Comparison of ENCODE assay signal across 14 cellular contexts in genomic region chr7:25495342-25495855, GRCh38.
DNase-seq lines count a peak whose midpoint lies in the region; FAIRE-seq and TF ChIP-seq lines count a peak whose summit lies in the region.
"Had no signal": no experiment of that assay in that cellular context is flagged by ENCODE, and none has a peak within 500 bp of the region (broad histone marks: within the 10 kb centered on the region; RNA-seq: fewer than 3 reads in every experiment).

No MANE protein-coding gene starts in this region.

- H4K91ac ChIP-seq in neuronal stem cell (ENCODE audit: low read depth, low read length, poor library complexity), result no peak overlapping the region

- H2AK5ac ChIP-seq in neuronal stem cell (ENCODE audit: low read depth, low read length), result no peak overlapping the region

- no peak overlapping the region for H3K9ac ChIP-seq in neuronal stem cell (ENCODE audit: low read depth, low read length, poor library complexity)

- peak overlapping the region; percentile 54 for H3K27ac ChIP-seq in cingulate gyrus (ENCODE audit: low read depth, low read length)
- no peak overlapping the region for H3K27ac ChIP-seq in neuronal stem cell (replicated peaks; ENCODE audit: low read length)
- peak overlapping the region in 2 of 4 donors; percentile 40 to 42 for H3K27ac ChIP-seq in transverse colon
- peak overlapping the region in 1 of 2 donors; percentile 27 for H3K27ac ChIP-seq in small intestine (ENCODE audit: low read depth in 1 of 2, low read length in 1 of 2)

- intact Hi-C loops in transverse colon (cut with DNase I; ENCODE audit: low total_unique reads), result no loop called here

- H3K23ac ChIP-seq in neuronal stem cell (ENCODE audit: low read depth, low read length, poor library complexity), result no peak overlapping the region

- TF ChIP-seq POLR2A in transverse colon (IDR thresholded peaks at IDR 0.05), result no peak

- no peak overlapping the region for H4K8ac ChIP-seq in neuronal stem cell (ENCODE audit: low read depth, low read length)

- no peak overlapping the region for H3K18ac ChIP-seq in neuronal stem cell (ENCODE audit: low read length)

- H3K4me2 ChIP-seq in neuronal stem cell (ENCODE audit: insufficient read depth, low read length, poor library complexity, severe bottlenecking), result no peak overlapping the region

- H3K4me1 ChIP-seq in neuronal stem cell (ENCODE audit: control insufficient read depth in 2 of 2, insufficient read depth in 1 of 2, low read depth in 1 of 2, low read length in 2 of 2), result peaks cover 0 to 6% of the 10 kb centered on the region in 2 donors
- peaks cover 0 to 20% (median 0%) of the 10 kb centered on the region in 4 donors for H3K4me1 ChIP-seq in transverse colon
- no peaks in the 10 kb centered on the region for H3K4me1 ChIP-seq in small intestine (ENCODE audit: control insufficient read depth in 2 of 2, insufficient read depth in 1 of 2, low read depth in 1 of 2, low read length in 1 of 2)

- DNase-seq in HEK293T (ENCODE audit: extremely low spot score) (no peak), NCI-H2107 treated with DMSO at 0.1 percent for 48 hours (lab: John Stamatoyannopoulos, UW; ENCODE audit: unreplicated experiment) (peak; percentile 20), neuronal stem cell (ENCODE audit: low spot score) (no peak), D721Med (ENCODE audit: insufficient read length, low spot score) (no peak), SKM-1 (lab: John Stamatoyannopoulos, UW; ENCODE audit: unreplicated experiment) (no peak), transverse colon (no peak), small intestine (no peak)
- DNase-seq: activated CD4-positive, alpha-beta memory T cell treated with anti-CD3 and anti-CD28 coated beads for 36 hours; CD4-positive, alpha-beta T cell; KG1; stimulated activated CD8-positive, alpha-beta memory T cell treated with anti-CD3 and anti-CD28 coated beads, Interleukin-4, amount 100 ng/mL, for 48 hours had no signal

- in situ Hi-C loops in transverse colon (cut with MboI; ENCODE audit: low pct_ligation_motif_present in 1 of 4, low pct_unique_long_range_greater_than_20kb in 1 of 4, low sequenced_read_pairs in 3 of 4), result no loop called here

- H3K79me1 ChIP-seq in neuronal stem cell (ENCODE audit: low read depth, low read length), result no peaks in the 10 kb centered on the region

- H3K4ac ChIP-seq in neuronal stem cell (ENCODE audit: low read length), result no peak overlapping the region

- CTCF ChIA-PET in HEK293T (lab: Yijun Ruan, JAX), result no interaction called here

- H3K4me3 ChIP-seq in neuronal stem cell (ENCODE audit: low read length in 2 of 2), result no peak overlapping the region
- no peak overlapping the region for H3K4me3 ChIP-seq in transverse colon
- H3K4me3 ChIP-seq in small intestine (ENCODE audit: low read depth in 1 of 2, low read length in 2 of 2), result no peak overlapping the region

- H2AFZ ChIP-seq in neuronal stem cell (ENCODE audit: low read length), result peak overlapping the region; percentile 3

- TF ChIP-seq EP300 in transverse colon (IDR thresholded peaks at IDR 0.05; ENCODE audit: low read depth), result no peak

- TF ChIP-seq CTCF in D721Med (IDR thresholded peaks at IDR 0.05; ENCODE audit: insufficient read depth, missing control alignments) (no peak), transverse colon (IDR thresholded peaks at IDR 0.05) (no peak)

- H3K9me3 ChIP-seq in neuronal stem cell (replicated peaks in 1 of 2; ENCODE audit: control insufficient read depth in 2 of 2, insufficient read depth in 1 of 2, low read depth in 1 of 2, low read length in 2 of 2) (no peaks in the 10 kb centered on the region), transverse colon (no peaks in the 10 kb centered on the region), small intestine (ENCODE audit: control insufficient read depth, low read depth) (no peaks in the 10 kb centered on the region)

- POLR2A ChIA-PET in HEK293T (lab: Yijun Ruan, JAX), result no interaction called here

- no peaks in the 10 kb centered on the region for H3K36me3 ChIP-seq in neuronal stem cell (replicated peaks in 1 of 2; ENCODE audit: control insufficient read depth in 2 of 2, insufficient read depth in 2 of 2, low read length in 2 of 2)
- no peaks in the 10 kb centered on the region for H3K36me3 ChIP-seq in transverse colon
- no peaks in the 10 kb centered on the region for H3K36me3 ChIP-seq in small intestine (ENCODE audit: control insufficient read depth in 2 of 2, insufficient read depth in 2 of 2, low read length in 2 of 2)

- WGBS in neuronal stem cell (ENCODE audit: extremely low coverage in 2 of 2, insufficient read length in 2 of 2, insufficient replicate concordance in 1 of 2), 2 donors, result no CpG with 5 or more reads among the region's 10 CpGs
- 70 to 72% methylated on average over 2 to 10 of the region's 10 CpGs for WGBS in transverse colon (ENCODE audit: low coverage in 1 of 2), 2 donors
- WGBS in small intestine, 3 donors, result 68 to 74% (median 70%) methylated on average over 10 of the region's 10 CpGs

- no peak for FAIRE-seq in D721Med (lab: Jason Lieb, UNC)
- FAIRE-seq in small intestine (lab: Jason Lieb, UNC), result no peak
- FAIRE-seq: colon, H1 had no signal

- no peak overlapping the region for H2BK120ac ChIP-seq in neuronal stem cell (ENCODE audit: low read depth, low read length)

- H3K27me3 ChIP-seq in neuronal stem cell (ENCODE audit: control insufficient read depth in 3 of 3, insufficient read depth in 3 of 3, low read depth in 1 of 3, low read length in 3 of 3) (peaks cover 0 to 14% (median 0%) of the 10 kb centered on the region in 3 experiments), transverse colon (no peaks in the 10 kb centered on the region), small intestine (ENCODE audit: control insufficient read depth in 2 of 2, insufficient read depth in 2 of 2, low read length in 2 of 2) (no peaks in the 10 kb centered on the region)

- H3K14ac ChIP-seq in neuronal stem cell (ENCODE audit: low read length), result peak overlapping the region; percentile 5

- H2BK5ac ChIP-seq in neuronal stem cell (ENCODE audit: low read length), result no peak overlapping the region

- no peak overlapping the region for H2BK12ac ChIP-seq in neuronal stem cell (ENCODE audit: low read length)

- no peak overlapping the region for H2BK15ac ChIP-seq in neuronal stem cell (ENCODE audit: low read length)

TF ChIP-seq in HEK293T, 16 proteins besides CTCF, POLR2A, EP300 and RAD21:
- TF ChIP-seq HDGF (IDR thresholded peaks at IDR 0.05; ENCODE audit: borderline replicate concordance) (no peak), FOXA1 (IDR thresholded peaks at IDR 0.05) (no peak), ELF4 (IDR thresholded peaks at IDR 0.05) (no peak), CTBP1 (IDR thresholded peaks at IDR 0.05; ENCODE audit: borderline replicate concordance) (no peak)
- TF ChIP-seq, protein P1, sequence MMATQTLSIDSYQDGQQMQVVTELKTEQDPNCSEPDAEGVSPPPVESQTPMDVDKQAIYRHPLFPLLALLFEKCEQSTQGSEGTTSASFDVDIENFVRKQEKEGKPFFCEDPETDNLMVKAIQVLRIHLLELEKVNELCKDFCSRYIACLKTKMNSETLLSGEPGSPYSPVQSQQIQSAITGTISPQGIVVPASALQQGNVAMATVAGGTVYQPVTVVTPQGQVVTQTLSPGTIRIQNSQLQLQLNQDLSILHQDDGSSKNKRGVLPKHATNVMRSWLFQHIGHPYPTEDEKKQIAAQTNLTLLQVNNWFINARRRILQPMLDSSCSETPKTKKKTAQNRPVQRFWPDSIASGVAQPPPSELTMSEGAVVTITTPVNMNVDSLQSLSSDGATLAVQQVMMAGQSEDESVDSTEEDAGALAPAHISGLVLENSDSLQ (IDR thresholded peaks at IDR 0.05), result 0 out of 2 replicates have a peak, but pooled peaks have one; percentile 3
